In the genomic region with DNA sequence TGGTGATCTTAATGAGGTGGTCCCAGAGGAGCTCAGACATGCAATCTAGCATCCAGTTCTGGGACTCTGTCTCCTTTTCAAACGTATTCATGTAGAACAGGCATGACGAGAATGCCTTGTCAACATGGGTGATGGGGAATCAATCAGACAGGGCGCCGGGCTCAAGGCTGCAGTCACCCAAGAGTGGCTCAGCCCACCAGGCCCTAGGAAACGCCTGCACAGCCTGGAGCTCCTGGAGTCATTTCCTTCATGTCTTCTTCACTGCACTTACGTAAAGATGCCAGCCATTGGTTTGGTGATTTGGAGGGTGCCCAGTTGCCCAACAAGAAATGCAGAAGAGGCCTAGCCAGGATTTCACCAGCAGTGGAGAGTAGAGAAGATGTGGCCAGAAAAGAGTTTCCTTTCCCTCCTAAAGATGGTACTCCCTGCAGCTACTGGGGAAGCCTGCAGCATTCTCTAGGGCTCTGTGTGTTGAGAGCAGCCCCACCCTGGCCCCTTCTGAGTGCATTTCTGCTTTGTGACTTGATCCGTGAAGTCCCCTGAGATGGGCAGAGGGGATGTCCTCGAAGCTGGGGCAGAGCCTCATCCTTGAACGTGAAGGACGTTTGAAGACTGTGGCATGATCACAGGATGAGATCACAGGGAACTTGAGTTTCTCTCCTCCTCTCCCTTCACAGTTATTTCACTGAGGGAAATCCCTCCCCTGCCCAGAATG, we compare ENCODE assay signal across 20 cellular contexts. TPM values are rescaled to one million over a fixed set of nuclear protein-coding genes. Genes with fewer than 3 reads are reported as not detected.
"Had no signal": no experiment of that assay in that cellular context is flagged by ENCODE, and none has a peak within 500 bp of the region (broad histone marks: within the 10 kb centered on the region; RNA-seq: fewer than 3 reads in every experiment).

No MANE protein-coding gene starts in this region.

- H3K4me3 Mint-ChIP-seq: activated T-cell treated with anti-CD3 and anti-CD28 coated beads, Interleukin-2, amount 50 U/mL, for 4 hours; natural killer cell treated with Interleukin-12 subunit alpha and Interleukin-12 subunit beta and Interleukin-15 and Interleukin-18, amount 100 ng/mL, for 72 hours had no signal

- H3K36me3 Mint-ChIP-seq: natural killer cell treated with Interleukin-12 subunit alpha and Interleukin-12 subunit beta and Interleukin-15 and Interleukin-18, amount 100 ng/mL, for 72 hours had no signal

- DNase-seq: activated CD4-positive, alpha-beta T cell treated with anti-CD3 and anti-CD28 coated beads for 1 hour; activated CD4-positive, alpha-beta T cell treated with anti-CD3 and anti-CD28 coated beads, Interleukin-2, amount 50 U/mL, for 48 hours; activated effector memory CD4-positive, alpha-beta T cell treated with anti-CD3 and anti-CD28 coated beads, Interleukin-2, amount 50 U/mL, for 16 hours; activated T-cell treated with anti-CD3 and anti-CD28 coated beads, Interleukin-2, amount 50 U/mL, for 4 hours; effector CD4-positive, alpha-beta T cell; heart right ventricle; islet precursor cell; occipital lobe; stimulated activated CD4-positive, alpha-beta T cell treated with anti-CD3 and anti-CD28 coated beads, Interleukin-12 subunit alpha, Interleukin-12 subunit beta, amount 100 ng/mL, for 4 hours; tibial artery; uterus had no signal

- H3K4me3 ChIP-seq: breast epithelium, heart right ventricle, tibial artery, uterus had no signal

- H3K4me1 ChIP-seq: breast epithelium, tibial artery, uterus had no signal

- H3K27ac Mint-ChIP-seq: activated naive CD4-positive, alpha-beta T cell treated with anti-CD3 and anti-CD28 coated beads, Interleukin-2, amount 50 U/mL, for 72 hours; natural killer cell treated with Interleukin-12 subunit alpha and Interleukin-12 subunit beta and Interleukin-15 and Interleukin-18, amount 100 ng/mL, for 72 hours had no signal

- H3K27me3 ChIP-seq: breast epithelium, tibial artery, uterus had no signal

- H3K36me3 ChIP-seq: breast epithelium, heart right ventricle, tibial artery, uterus had no signal

- H3K9me3 ChIP-seq: breast epithelium, tibial artery, uterus had no signal

- H3K27ac ChIP-seq: heart right ventricle, tibial artery, uterus had no signal

- ATAC-seq: activated naive CD4-positive, alpha-beta T cell treated with anti-CD3 and anti-CD28 coated beads, Interleukin-2, amount 50 U/mL, for 72 hours; activated T-cell treated with anti-CD3 and anti-CD28 coated beads, Interleukin-2, amount 50 U/mL, for 4 hours; heart right ventricle; natural killer cell treated with Interleukin-12 subunit alpha and Interleukin-12 subunit beta and Interleukin-15 and Interleukin-18, amount 100 ng/mL, for 72 hours; sciatic nerve; SK-N-SH treated with all-trans-retinoic acid at 6 μM for 48 hours had no signal

- H3K9me3 Mint-ChIP-seq: natural killer cell treated with Interleukin-12 subunit alpha and Interleukin-12 subunit beta and Interleukin-15 and Interleukin-18, amount 100 ng/mL, for 72 hours had no signal

RNA-seq across cellular contexts. Expression of gene STH, which starts 24.0 kb away (rescaled TPM):
- total RNA-seq: activated naive CD4-positive, alpha-beta T cell treated with anti-CD3 and anti-CD28 coated beads, Interleukin-2, amount 50 U/mL, for 72 hours; activated T-cell treated with anti-CD3 and anti-CD28 coated beads, Interleukin-2, amount 50 U/mL, for 4 hours; breast epithelium; endothelial cell of umbilical vein; heart right ventricle; lower leg skin; natural killer cell treated with Interleukin-12 subunit alpha and Interleukin-12 subunit beta and Interleukin-15 and Interleukin-18, amount 100 ng/mL, for 72 hours; pulmonary artery endothelial cell; sciatic nerve; T-helper 1 cell treated with Interleukin-12 subunit alpha and Interleukin-12 subunit beta and Interleukin-4 antibody, amounts not matched to agents 30 ng/mL and 1 ng/mL, for 36 hours; uterus had no signal
- polyA plus RNA-seq: endothelial cell of umbilical vein, heart right ventricle had no signal
